ENCODE assay signal across 18 cellular contexts in genomic region chr12:93682846-93683261, GRCh38. TPM values are rescaled to one million over a fixed set of nuclear protein-coding genes. Genes with fewer than 3 reads are reported as not detected.
DNase-seq lines count a peak whose midpoint lies in the region; ATAC-seq and TF ChIP-seq lines count a peak whose summit lies in the region.
"Had no signal": no experiment of that assay in that cellular context is flagged by ENCODE, and none has a peak within 500 bp of the region (broad histone marks: within the 10 kb centered on the region; RNA-seq: fewer than 3 reads in every experiment).

No MANE protein-coding gene starts in this region.

- peak overlapping the region; percentile 79 for H3K27ac ChIP-seq in vagina
- H3K27ac ChIP-seq in SJCRH30, result no peak overlapping the region
- H3K27ac ChIP-seq: body of pancreas, foreskin keratinocyte, suprapubic skin had no signal

- intact Hi-C loops in cardiac septum (cut with DNase I), result no loop called here
- intact Hi-C loops in vagina (cut with DNase I), result loop anchor here (5.0 to 10.0 kb wide), 2 partner anchors 62 to 394 kb away; no protein-coding TSS in a partner anchor

- no peak for DNase-seq in activated T-cell treated with anti-CD3 and anti-CD28 coated beads, Interleukin-2, amount 50 U/mL, for 72 hours
- no peak for DNase-seq in activated T-cell treated with anti-CD3 and anti-CD28 coated beads, Interleukin-2, amount 50 U/mL, for 4 hours
- DNase-seq in cardiac septum (ENCODE audit: low spot score), result peak; percentile 80
- no peak for DNase-seq in vagina (ENCODE audit: extremely low spot score in 2 of 2)
- no peak for DNase-seq in NCI-H774 (lab: John Stamatoyannopoulos, UW)
- no peak for DNase-seq in HT-29 (ENCODE audit: low spot score)
- DNase-seq in SJCRH30, result no peak
- DNase-seq: activated CD4-positive, alpha-beta memory T cell treated with anti-CD3 and anti-CD28 coated beads, Interleukin-2, amount 10 ng/mL, durations not matched to agents 7 days and 5 days; body of pancreas; effector CD8-positive, alpha-beta T cell; foreskin keratinocyte; H7; MG63; natural killer cell; NCI-H226; RPMI8226 had no signal

- H3K4me3 ChIP-seq in vagina (no peak overlapping the region), SJCRH30 (no peak overlapping the region)
- H3K4me3 ChIP-seq: body of pancreas, MG63, suprapubic skin had no signal

- H3K27me3 ChIP-seq in vagina (no peaks in the 10 kb centered on the region), SJCRH30 (no peaks in the 10 kb centered on the region)
- H3K27me3 ChIP-seq: body of pancreas, foreskin keratinocyte, MG63, suprapubic skin had no signal

- peaks cover 40% of the 10 kb centered on the region for H3K4me1 Mint-ChIP-seq in activated T-cell treated with anti-CD3 and anti-CD28 coated beads, Interleukin-2, amount 50 U/mL, for 72 hours (ENCODE audit: low read depth)
- peaks cover 43% of the 10 kb centered on the region for H3K4me1 Mint-ChIP-seq in activated T-cell treated with anti-CD3 and anti-CD28 coated beads, Interleukin-2, amount 50 U/mL, for 4 hours (ENCODE audit: low read depth)
- H3K4me1 Mint-ChIP-seq in nephron, result peaks cover 43% of the 10 kb centered on the region

- H3K4me3 Mint-ChIP-seq in activated T-cell treated with anti-CD3 and anti-CD28 coated beads, Interleukin-2, amount 50 U/mL, for 72 hours, result no peak overlapping the region
- H3K4me3 Mint-ChIP-seq in activated T-cell treated with anti-CD3 and anti-CD28 coated beads, Interleukin-2, amount 50 U/mL, for 4 hours, result no peak overlapping the region
- H3K4me3 Mint-ChIP-seq in nephron, result no peak overlapping the region
- H3K4me3 Mint-ChIP-seq: activated CD4-positive, alpha-beta memory T cell treated with anti-CD3 and anti-CD28 coated beads, Interleukin-2, amount 10 ng/mL, durations not matched to agents 7 days and 5 days; natural killer cell had no signal

- H3K36me3 ChIP-seq in vagina, result no peaks in the 10 kb centered on the region
- H3K36me3 ChIP-seq in SJCRH30, result no peaks in the 10 kb centered on the region
- H3K36me3 ChIP-seq: MG63, suprapubic skin had no signal

- H3K36me3 Mint-ChIP-seq in activated T-cell treated with anti-CD3 and anti-CD28 coated beads, Interleukin-2, amount 50 U/mL, for 72 hours (ENCODE audit: insufficient read depth in 2 of 2), result peaks cover 0 to 4% of the 10 kb centered on the region in 2 donors
- H3K36me3 Mint-ChIP-seq in activated T-cell treated with anti-CD3 and anti-CD28 coated beads, Interleukin-2, amount 50 U/mL, for 4 hours (ENCODE audit: insufficient read depth), result peaks cover 11% of the 10 kb centered on the region
- H3K36me3 Mint-ChIP-seq in nephron (ENCODE audit: low read depth), result no peaks in the 10 kb centered on the region
- H3K36me3 Mint-ChIP-seq: natural killer cell had no signal

- no peak for TF ChIP-seq CTCF in nephron (IDR thresholded peaks at IDR 0.05; ENCODE audit: unreplicated experiment in 3 of 3)
- TF ChIP-seq CTCF in vagina (IDR thresholded peaks at IDR 0.05), result no peak

- no peaks in the 10 kb centered on the region for H3K9me3 Mint-ChIP-seq in activated T-cell treated with anti-CD3 and anti-CD28 coated beads, Interleukin-2, amount 50 U/mL, for 72 hours
- H3K9me3 Mint-ChIP-seq in activated T-cell treated with anti-CD3 and anti-CD28 coated beads, Interleukin-2, amount 50 U/mL, for 4 hours, result no peaks in the 10 kb centered on the region
- H3K9me3 Mint-ChIP-seq in nephron, result no peaks in the 10 kb centered on the region
- H3K9me3 Mint-ChIP-seq: activated CD4-positive, alpha-beta memory T cell treated with anti-CD3 and anti-CD28 coated beads, Interleukin-2, amount 10 ng/mL, durations not matched to agents 7 days and 5 days; natural killer cell had no signal

- peaks cover 72% of the 10 kb centered on the region for H3K4me1 ChIP-seq in vagina
- H3K4me1 ChIP-seq in SJCRH30, result no peaks in the 10 kb centered on the region
- H3K4me1 ChIP-seq: foreskin keratinocyte had no signal

- H3K27me3 Mint-ChIP-seq in activated T-cell treated with anti-CD3 and anti-CD28 coated beads, Interleukin-2, amount 50 U/mL, for 72 hours (ENCODE audit: low read depth), result no peaks in the 10 kb centered on the region
- H3K27me3 Mint-ChIP-seq in activated T-cell treated with anti-CD3 and anti-CD28 coated beads, Interleukin-2, amount 50 U/mL, for 4 hours (ENCODE audit: low read depth), result no peaks in the 10 kb centered on the region
- H3K27me3 Mint-ChIP-seq in nephron (ENCODE audit: low read depth), result no peaks in the 10 kb centered on the region
- H3K27me3 Mint-ChIP-seq: activated CD4-positive, alpha-beta memory T cell treated with anti-CD3 and anti-CD28 coated beads, Interleukin-2, amount 10 ng/mL, durations not matched to agents 7 days and 5 days had no signal

- peak in 1 of 2 donors; percentile 19 for ATAC-seq in activated T-cell treated with anti-CD3 and anti-CD28 coated beads, Interleukin-2, amount 50 U/mL, for 72 hours (replicated peaks in 1 of 2)
- no peak for ATAC-seq in activated T-cell treated with anti-CD3 and anti-CD28 coated beads, Interleukin-2, amount 50 U/mL, for 4 hours
- ATAC-seq: body of pancreas, foreskin keratinocyte, natural killer cell had no signal

- H3K9me3 ChIP-seq in vagina, result no peaks in the 10 kb centered on the region
- H3K9me3 ChIP-seq in SJCRH30 (replicated peaks), result no peaks in the 10 kb centered on the region
- H3K9me3 ChIP-seq: body of pancreas, MG63, suprapubic skin had no signal

- TF ChIP-seq POLR2A in vagina (IDR thresholded peaks at IDR 0.05), result no peak

- H3K27ac Mint-ChIP-seq in activated T-cell treated with anti-CD3 and anti-CD28 coated beads, Interleukin-2, amount 50 U/mL, for 72 hours, result peak overlapping the region; percentile 60
- peak overlapping the region; percentile 10 to 41 (median 41) for H3K27ac Mint-ChIP-seq in nephron
- H3K27ac Mint-ChIP-seq: activated CD4-positive, alpha-beta memory T cell treated with anti-CD3 and anti-CD28 coated beads, Interleukin-2, amount 10 ng/mL, durations not matched to agents 7 days and 5 days had no signal

RNA-seq across cellular contexts. Expression of gene CRADD, which starts 5.7 kb away (rescaled TPM):
- total RNA-seq in activated T-cell treated with anti-CD3 and anti-CD28 coated beads, Interleukin-2, amount 50 U/mL, for 72 hours, result 1 to 10 TPM; 8.6 to 9.1 TPM
- total RNA-seq in activated T-cell treated with anti-CD3 and anti-CD28 coated beads, Interleukin-2, amount 50 U/mL, for 4 hours, result 1 to 10 TPM; 6.9 to 9.9 (median 8.7) TPM
- total RNA-seq in cardiac septum (50.8 TPM), vagina (40.8 TPM)
- 12.0 and 13.9 TPM in 2 replicates for total RNA-seq in HT-29 (2014; rRNA removed; shearing (Covaris generic))
- total RNA-seq in SJCRH30 (2014; rRNA removed; shearing (Covaris generic)), result 7.6 and 8.0 TPM in 2 replicates
